In the genomic region with DNA sequence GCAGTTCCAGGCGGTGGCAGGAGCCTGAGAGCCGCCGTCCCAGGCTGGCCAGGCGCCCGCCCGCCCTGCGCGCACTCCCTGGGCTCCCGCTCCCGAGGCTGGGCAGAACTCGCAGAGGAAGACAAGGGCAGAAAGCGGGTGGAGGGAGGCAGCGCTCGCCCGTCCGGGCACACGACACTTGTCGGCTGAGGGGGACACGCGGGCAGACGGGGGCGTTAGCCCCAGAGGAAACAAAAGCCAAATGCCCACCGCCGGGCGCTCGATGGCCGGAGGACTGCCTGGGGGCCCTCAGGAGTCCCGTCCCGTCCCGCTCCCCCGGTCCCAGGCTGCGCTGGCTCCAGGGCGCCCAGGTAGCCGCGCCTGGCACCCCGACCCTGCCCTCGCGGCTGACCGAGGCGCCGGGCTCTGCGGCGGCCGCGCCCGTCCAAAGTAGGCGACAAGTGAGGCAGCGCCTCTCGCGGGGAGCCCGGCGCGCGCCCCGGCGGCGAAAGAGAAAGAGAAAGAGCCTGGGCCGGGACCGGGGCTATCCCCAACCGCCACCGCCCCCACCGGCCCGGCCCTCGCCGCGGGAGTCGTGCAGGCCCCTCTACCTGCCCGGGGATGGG, we compare ENCODE assay signal across 1 cellular context.
TF ChIP-seq lines count a peak whose summit lies in the region.

No MANE protein-coding gene starts in this region.

TF ChIP-seq in GM12878, 131 proteins besides CTCF, POLR2A, EP300 and RAD21 (continued from another document):
- TF ChIP-seq, protein P1, sequence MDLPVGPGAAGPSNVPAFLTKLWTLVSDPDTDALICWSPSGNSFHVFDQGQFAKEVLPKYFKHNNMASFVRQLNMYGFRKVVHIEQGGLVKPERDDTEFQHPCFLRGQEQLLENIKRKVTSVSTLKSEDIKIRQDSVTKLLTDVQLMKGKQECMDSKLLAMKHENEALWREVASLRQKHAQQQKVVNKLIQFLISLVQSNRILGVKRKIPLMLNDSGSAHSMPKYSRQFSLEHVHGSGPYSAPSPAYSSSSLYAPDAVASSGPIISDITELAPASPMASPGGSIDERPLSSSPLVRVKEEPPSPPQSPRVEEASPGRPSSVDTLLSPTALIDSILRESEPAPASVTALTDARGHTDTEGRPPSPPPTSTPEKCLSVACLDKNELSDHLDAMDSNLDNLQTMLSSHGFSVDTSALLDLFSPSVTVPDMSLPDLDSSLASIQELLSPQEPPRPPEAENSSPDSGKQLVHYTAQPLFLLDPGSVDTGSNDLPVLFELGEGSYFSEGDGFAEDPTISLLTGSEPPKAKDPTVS (IDR thresholded peaks at IDR 0.05; ENCODE audit: low read depth, low read length) = no peak
- TF ChIP-seq PAX8 (IDR thresholded peaks at IDR 0.05) = no peak
- no peak for TF ChIP-seq RCOR1 (conservative IDR thresholded peaks at IDR 0.05; ENCODE audit: low read depth, low read length)
- no peak for TF ChIP-seq CREB1 (IDR thresholded peaks at IDR 0.05; ENCODE audit: low read depth)
- TF ChIP-seq, protein P2, sequence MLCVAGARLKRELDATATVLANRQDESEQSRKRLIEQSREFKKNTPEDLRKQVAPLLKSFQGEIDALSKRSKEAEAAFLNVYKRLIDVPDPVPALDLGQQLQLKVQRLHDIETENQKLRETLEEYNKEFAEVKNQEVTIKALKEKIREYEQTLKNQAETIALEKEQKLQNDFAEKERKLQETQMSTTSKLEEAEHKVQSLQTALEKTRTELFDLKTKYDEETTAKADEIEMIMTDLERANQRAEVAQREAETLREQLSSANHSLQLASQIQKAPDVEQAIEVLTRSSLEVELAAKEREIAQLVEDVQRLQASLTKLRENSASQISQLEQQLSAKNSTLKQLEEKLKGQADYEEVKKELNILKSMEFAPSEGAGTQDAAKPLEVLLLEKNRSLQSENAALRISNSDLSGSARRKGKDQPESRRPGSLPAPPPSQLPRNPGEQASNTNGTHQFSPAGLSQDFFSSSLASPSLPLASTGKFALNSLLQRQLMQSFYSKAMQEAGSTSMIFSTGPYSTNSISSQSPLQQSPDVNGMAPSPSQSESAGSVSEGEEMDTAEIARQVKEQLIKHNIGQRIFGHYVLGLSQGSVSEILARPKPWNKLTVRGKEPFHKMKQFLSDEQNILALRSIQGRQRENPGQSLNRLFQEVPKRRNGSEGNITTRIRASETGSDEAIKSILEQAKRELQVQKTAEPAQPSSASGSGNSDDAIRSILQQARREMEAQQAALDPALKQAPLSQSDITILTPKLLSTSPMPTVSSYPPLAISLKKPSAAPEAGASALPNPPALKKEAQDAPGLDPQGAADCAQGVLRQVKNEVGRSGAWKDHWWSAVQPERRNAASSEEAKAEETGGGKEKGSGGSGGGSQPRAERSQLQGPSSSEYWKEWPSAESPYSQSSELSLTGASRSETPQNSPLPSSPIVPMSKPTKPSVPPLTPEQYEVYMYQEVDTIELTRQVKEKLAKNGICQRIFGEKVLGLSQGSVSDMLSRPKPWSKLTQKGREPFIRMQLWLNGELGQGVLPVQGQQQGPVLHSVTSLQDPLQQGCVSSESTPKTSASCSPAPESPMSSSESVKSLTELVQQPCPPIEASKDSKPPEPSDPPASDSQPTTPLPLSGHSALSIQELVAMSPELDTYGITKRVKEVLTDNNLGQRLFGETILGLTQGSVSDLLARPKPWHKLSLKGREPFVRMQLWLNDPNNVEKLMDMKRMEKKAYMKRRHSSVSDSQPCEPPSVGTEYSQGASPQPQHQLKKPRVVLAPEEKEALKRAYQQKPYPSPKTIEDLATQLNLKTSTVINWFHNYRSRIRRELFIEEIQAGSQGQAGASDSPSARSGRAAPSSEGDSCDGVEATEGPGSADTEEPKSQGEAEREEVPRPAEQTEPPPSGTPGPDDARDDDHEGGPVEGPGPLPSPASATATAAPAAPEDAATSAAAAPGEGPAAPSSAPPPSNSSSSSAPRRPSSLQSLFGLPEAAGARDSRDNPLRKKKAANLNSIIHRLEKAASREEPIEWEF (IDR thresholded peaks at IDR 0.05; ENCODE audit: insufficient replicate concordance, low read depth, low read length) = no peak
- no peak for TF ChIP-seq JUNB (IDR thresholded peaks at IDR 0.05)
